8 cellular contexts compared by ENCODE assay signal in genomic region chr12:50403001-50403440, GRCh38. TPM values are rescaled to one million over a fixed set of nuclear protein-coding genes. Genes with fewer than 3 reads are reported as not detected.
DNase-seq lines count a peak whose midpoint lies in the region; ATAC-seq, FAIRE-seq and TF ChIP-seq lines count a peak whose summit lies in the region.

No MANE protein-coding gene starts in this region.

- H3K27ac ChIP-seq in adrenal gland (peak overlapping the region in 4 of 5 donors; percentile 82 to 96 (median 89)), lower lobe of right lung (peak overlapping the region; percentile 86), vagina (peak overlapping the region; percentile 92), neuronal stem cell (replicated peaks; ENCODE audit: low read length) (no peak overlapping the region)

- H2BK15ac ChIP-seq in neuronal stem cell (ENCODE audit: low read length) = no peak overlapping the region

- H3K9me3 Mint-ChIP-seq in stimulated activated naive CD8-positive, alpha-beta T cell treated with anti-CD3 and anti-CD28 coated beads, Interleukin-15, Interleukin-2, amounts not matched to agents 100 ng/mL and 50 ng/mL, for 24 hours = no peaks in the 10 kb centered on the region

- H3K36me3 ChIP-seq in adrenal gland (replicated peaks in 1 of 2) (no peaks in the 10 kb centered on the region), lower lobe of right lung (no peaks in the 10 kb centered on the region), vagina (no peaks in the 10 kb centered on the region), neuronal stem cell (replicated peaks in 1 of 2; ENCODE audit: control insufficient read depth in 2 of 2, insufficient read depth in 2 of 2, low read length in 2 of 2) (peaks cover 0 to 12% of the 10 kb centered on the region in 2 donors)

- no peak for ATAC-seq in stimulated activated naive CD8-positive, alpha-beta T cell treated with anti-CD3 and anti-CD28 coated beads, Interleukin-15, Interleukin-2, amounts not matched to agents 100 U/mL and 50 U/mL, for 24 hours
- no peak for ATAC-seq in lower lobe of right lung
- ATAC-seq in HG02884 (IDR thresholded peaks at IDR 0.05; ENCODE audit: unreplicated experiment) = no peak

- H4K8ac ChIP-seq in neuronal stem cell (ENCODE audit: low read depth, low read length) = no peak overlapping the region

- no peak overlapping the region for H3K14ac ChIP-seq in neuronal stem cell (ENCODE audit: low read length)

- peak overlapping the region; percentile 99 for H3K4me3 Mint-ChIP-seq in stimulated activated naive CD8-positive, alpha-beta T cell treated with anti-CD3 and anti-CD28 coated beads, Interleukin-15, Interleukin-2, amounts not matched to agents 100 ng/mL and 50 ng/mL, for 24 hours

- H2BK120ac ChIP-seq in neuronal stem cell (ENCODE audit: low read depth, low read length) = no peak overlapping the region

- no peak overlapping the region for H2BK12ac ChIP-seq in neuronal stem cell (ENCODE audit: low read length)

- WGBS in adrenal gland, 4 donors = 17 to 26% (median 19%) methylated on average over 3 of the region's 3 CpGs
- WGBS in neuronal stem cell (ENCODE audit: extremely low coverage in 2 of 2, insufficient read length in 2 of 2, insufficient replicate concordance in 1 of 2), 2 donors = no CpG with 5 or more reads among the region's 3 CpGs

- H3K18ac ChIP-seq in neuronal stem cell (ENCODE audit: low read length) = no peak overlapping the region

- no peak overlapping the region for H3K4me2 ChIP-seq in neuronal stem cell (ENCODE audit: insufficient read depth, low read length, poor library complexity, severe bottlenecking)

- H3K27ac Mint-ChIP-seq in stimulated activated naive CD8-positive, alpha-beta T cell treated with anti-CD3 and anti-CD28 coated beads, Interleukin-15, Interleukin-2, amounts not matched to agents 100 ng/mL and 50 ng/mL, for 24 hours = no peak overlapping the region

- TF ChIP-seq POLR2A in adrenal gland (IDR thresholded peaks at IDR 0.05) (no peak), vagina (IDR thresholded peaks at IDR 0.05) (no peak)

- TF ChIP-seq CTCF in adrenal gland (IDR thresholded peaks at IDR 0.05) (no peak), lower lobe of right lung (IDR thresholded peaks at IDR 0.05) (no peak), vagina (IDR thresholded peaks at IDR 0.05) (no peak)

- H3K27me3 ChIP-seq in adrenal gland = no peaks in the 10 kb centered on the region
- H3K27me3 ChIP-seq in lower lobe of right lung (ENCODE audit: low read depth) = no peaks in the 10 kb centered on the region
- no peaks in the 10 kb centered on the region for H3K27me3 ChIP-seq in vagina
- H3K27me3 ChIP-seq in neuronal stem cell (ENCODE audit: control insufficient read depth in 3 of 3, insufficient read depth in 3 of 3, low read depth in 1 of 3, low read length in 3 of 3) = no peaks in the 10 kb centered on the region

- H3K4ac ChIP-seq in neuronal stem cell (ENCODE audit: low read length) = no peak overlapping the region

- H3K27me3 Mint-ChIP-seq in stimulated activated naive CD8-positive, alpha-beta T cell treated with anti-CD3 and anti-CD28 coated beads, Interleukin-15, Interleukin-2, amounts not matched to agents 100 ng/mL and 50 ng/mL, for 24 hours = no peaks in the 10 kb centered on the region

- no peak overlapping the region for H3K23ac ChIP-seq in neuronal stem cell (ENCODE audit: low read depth, low read length, poor library complexity)

- H2BK5ac ChIP-seq in neuronal stem cell (ENCODE audit: low read length) = no peak overlapping the region

- H3K36me3 Mint-ChIP-seq in stimulated activated naive CD8-positive, alpha-beta T cell treated with anti-CD3 and anti-CD28 coated beads, Interleukin-15, Interleukin-2, amounts not matched to agents 100 ng/mL and 50 ng/mL, for 24 hours (ENCODE audit: low read depth) = peaks cover 32% of the 10 kb centered on the region

- peaks cover 12 to 35% of the 10 kb centered on the region in 2 donors for H3K4me1 ChIP-seq in adrenal gland (replicated peaks in 1 of 2)
- peaks cover 35% of the 10 kb centered on the region for H3K4me1 ChIP-seq in lower lobe of right lung
- H3K4me1 ChIP-seq in vagina = peaks cover 35% of the 10 kb centered on the region
- peaks cover 0 to 6% of the 10 kb centered on the region in 2 donors for H3K4me1 ChIP-seq in neuronal stem cell (ENCODE audit: control insufficient read depth in 2 of 2, insufficient read depth in 1 of 2, low read depth in 1 of 2, low read length in 2 of 2)

- no peak for DNase-seq in stimulated activated naive CD8-positive, alpha-beta T cell treated with anti-CD3 and anti-CD28 coated beads, Interleukin-15, Interleukin-2, amounts not matched to agents 100 U/mL and 50 U/mL, for 24 hours
- DNase-seq in adrenal gland = no peak
- no peak for DNase-seq in lower lobe of right lung
- DNase-seq in vagina (ENCODE audit: extremely low spot score in 2 of 2) = no peak
- DNase-seq in HTR-8/SVneo (ENCODE audit: insufficient read length, low spot score) = no peak
- DNase-seq in neuronal stem cell (ENCODE audit: low spot score) = no peak

- H3K4me3 ChIP-seq in adrenal gland = peak overlapping the region in 2 of 4 donors; percentile 2 to 67
- peak overlapping the region; percentile 79 for H3K4me3 ChIP-seq in lower lobe of right lung
- H3K4me3 ChIP-seq in vagina = peak overlapping the region; percentile 60 to 78
- peak overlapping the region in 1 of 2 donors; percentile 88 for H3K4me3 ChIP-seq in neuronal stem cell (ENCODE audit: low read length in 2 of 2)

- H3K9me3 ChIP-seq in adrenal gland (replicated peaks in 1 of 3) (no peaks in the 10 kb centered on the region), lower lobe of right lung (no peaks in the 10 kb centered on the region), vagina (no peaks in the 10 kb centered on the region), neuronal stem cell (replicated peaks in 1 of 2; ENCODE audit: control insufficient read depth in 2 of 2, insufficient read depth in 1 of 2, low read depth in 1 of 2, low read length in 2 of 2) (no peaks in the 10 kb centered on the region)

- no peak overlapping the region for H4K91ac ChIP-seq in neuronal stem cell (ENCODE audit: low read depth, low read length, poor library complexity)

- intact Hi-C loops in adrenal gland (cut with DNase I) = no loop called here
- intact Hi-C loops in lower lobe of right lung (cut with DNase I) = no loop called here
- intact Hi-C loops in vagina (cut with DNase I) = no loop called here

- no peak overlapping the region for H3K9ac ChIP-seq in neuronal stem cell (ENCODE audit: low read depth, low read length, poor library complexity)

- H3K4me1 Mint-ChIP-seq in stimulated activated naive CD8-positive, alpha-beta T cell treated with anti-CD3 and anti-CD28 coated beads, Interleukin-15, Interleukin-2, amounts not matched to agents 100 ng/mL and 50 ng/mL, for 24 hours (ENCODE audit: low read depth) = peaks cover 37% of the 10 kb centered on the region

- peaks cover 2% of the 10 kb centered on the region for H3K79me1 ChIP-seq in neuronal stem cell (ENCODE audit: low read depth, low read length)

- no peak overlapping the region for H2AK5ac ChIP-seq in neuronal stem cell (ENCODE audit: low read depth, low read length)

- FAIRE-seq in HTR-8/SVneo (lab: Jason Lieb, UNC) = no peak

- no peak overlapping the region for H2AFZ ChIP-seq in neuronal stem cell (ENCODE audit: low read length)

RNA-seq across cellular contexts. Expression of gene LARP4, which starts 2.3 kb away (rescaled TPM):
- total RNA-seq in adrenal gland (100 to 1,000 TPM in 1 of 8 donors, 10 to 100 TPM in 7; 34.4 to 111 (median 57.1) TPM), lower lobe of right lung (62.2 TPM), vagina (38.5 TPM)
- 10 to 100 TPM in 2 of 3 donors, 1 to 10 TPM in 1; 9.4 to 88.3 (median 10.8) TPM for polyA plus RNA-seq in adrenal gland
- polyA plus RNA-seq in neuronal stem cell (2013, experiment 1 of 2) = 26.8 TPM
- 26.7 TPM for polyA plus RNA-seq in neuronal stem cell (2013, experiment 2 of 2)

RNA-seq across cellular contexts. Expression of gene FAM186A, which starts 6.6 kb away (rescaled TPM):
- total RNA-seq in adrenal gland (not detected), lower lobe of right lung (not detected), vagina (not detected)
- under 1 TPM in 2 of 3 donors, not detected in 1; 0.03 to 0.08 TPM for polyA plus RNA-seq in adrenal gland
- not detected for polyA plus RNA-seq in neuronal stem cell (2013, experiment 1 of 2)
- polyA plus RNA-seq in neuronal stem cell (2013, experiment 2 of 2) = not detected
